In the genomic region with DNA sequence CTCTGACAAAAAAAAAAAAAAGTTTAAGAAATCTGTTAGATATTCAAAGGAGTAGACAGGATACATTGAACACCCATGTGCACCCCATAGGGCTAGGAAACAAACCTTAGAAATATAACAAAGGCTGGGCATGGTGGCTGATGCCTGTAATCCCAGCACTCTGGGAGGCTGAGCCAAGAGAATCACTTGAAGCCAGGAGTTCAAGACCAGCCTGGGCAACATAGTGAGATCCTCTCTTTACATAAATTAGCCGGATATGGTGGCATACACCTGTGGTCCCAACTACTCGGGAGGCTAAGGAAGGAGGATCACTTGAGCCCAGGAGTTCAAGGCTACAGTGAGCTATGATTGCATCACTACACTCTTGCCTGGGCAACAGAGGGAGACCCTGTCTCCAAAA, we compare ENCODE assay signal across 28 cellular contexts.
"Had no signal": no experiment of that assay in that cellular context is flagged by ENCODE, and none has a peak within 500 bp of the region (broad histone marks: within the 10 kb centered on the region; RNA-seq: fewer than 3 reads in every experiment).

No MANE protein-coding gene starts in this region.

- H3K27ac ChIP-seq: neural progenitor cell, pancreas, psoas muscle, skin epidermis, spleen, suprapubic skin, testis, tibial artery, transverse colon, upper lobe of right lung, uterus had no signal

- H3K4me3 ChIP-seq: neural progenitor cell, pancreas, psoas muscle, skin epidermis, smooth muscle cell, spleen, suprapubic skin, testis, tibial artery, transverse colon, upper lobe of right lung, uterus had no signal

- H3K27me3 Mint-ChIP-seq: progenitor cell of endocrine pancreas; stimulated activated memory B cell treated with anti-CD40 and anti-IgM and Interleukin-4, amounts not matched to agents 10 μg/mL and 1 μg/mL and 100 μg/mL, for 72 hours; type B pancreatic cell had no signal

- H3K9me3 ChIP-seq: pancreas, psoas muscle, spleen, suprapubic skin, testis, tibial artery, transverse colon, upper lobe of right lung, uterus had no signal

- H3K9me3 Mint-ChIP-seq: naive thymus-derived CD4-positive, alpha-beta T cell; natural killer cell; nephron; neural progenitor cell; stimulated activated memory B cell treated with anti-CD40 and anti-IgM and Interleukin-4, amounts not matched to agents 10 μg/mL and 1 μg/mL and 100 μg/mL, for 72 hours; stimulated activated naive CD8-positive, alpha-beta T cell treated with anti-CD3 and anti-CD28 coated beads, Interleukin-15, Interleukin-2, amounts not matched to agents 100 ng/mL and 50 ng/mL, for 24 hours; type B pancreatic cell had no signal

- H3K36me3 Mint-ChIP-seq: naive thymus-derived CD4-positive, alpha-beta T cell; natural killer cell had no signal

- DNase-seq: naive thymus-derived CD4-positive, alpha-beta T cell; natural killer cell; occipital lobe; pancreas; psoas muscle; right cardiac atrium; spleen; stimulated activated CD4-positive, alpha-beta T cell treated with anti-CD3 and anti-CD28 coated beads, Interleukin-12 subunit alpha, Interleukin-12 subunit beta, amount 100 ng/mL, for 4 hours; stimulated activated CD4-positive, alpha-beta T cell treated with anti-CD3 and anti-CD28 coated beads, Interleukin-1b, Interleukin-23, amount 100 ng/mL, for 48 hours; stimulated activated CD4-positive, alpha-beta T cell treated with anti-CD3 and anti-CD28 coated beads, Interleukin-4, amount 100 ng/mL, for 1 hour; stimulated activated CD4-positive, alpha-beta T cell treated with anti-CD3 and anti-CD28 coated beads, Interleukin-4, amount 100 ng/mL, for 4 hours; stimulated activated CD8-positive, alpha-beta memory T cell treated with anti-CD3 and anti-CD28 coated beads, Interleukin-4, amount 100 ng/mL, for 48 hours; stimulated activated naive CD4-positive, alpha-beta T cell; testis; tibial artery; transverse colon; upper lobe of right lung; uterus had no signal

- ATAC-seq: naive thymus-derived CD4-positive, alpha-beta T cell; natural killer cell; pancreas; psoas muscle; right cardiac atrium; sciatic nerve; stimulated activated memory B cell treated with anti-CD40 and anti-IgM and Interleukin-4, amounts not matched to agents 10 μg/mL and 1 μg/mL and 100 μg/mL, for 72 hours; upper lobe of right lung had no signal

- H3K4me3 Mint-ChIP-seq: naive thymus-derived CD4-positive, alpha-beta T cell; natural killer cell; nephron; neural progenitor cell; stimulated activated memory B cell treated with anti-CD40 and anti-IgM and Interleukin-4, amounts not matched to agents 10 μg/mL and 1 μg/mL and 100 μg/mL, for 72 hours; stimulated activated naive CD8-positive, alpha-beta T cell treated with anti-CD3 and anti-CD28 coated beads, Interleukin-15, Interleukin-2, amounts not matched to agents 100 ng/mL and 50 ng/mL, for 24 hours; type B pancreatic cell had no signal

- H3K36me3 ChIP-seq: neural progenitor cell, pancreas, spleen, suprapubic skin, transverse colon, upper lobe of right lung, uterus had no signal

- H3K27ac Mint-ChIP-seq: natural killer cell; nephron; neural progenitor cell; stimulated activated memory B cell treated with anti-CD40 and anti-IgM and Interleukin-4, amounts not matched to agents 10 μg/mL and 1 μg/mL and 100 μg/mL, for 72 hours; stimulated activated naive CD8-positive, alpha-beta T cell treated with anti-CD3 and anti-CD28 coated beads, Interleukin-15, Interleukin-2, amounts not matched to agents 100 ng/mL and 50 ng/mL, for 24 hours; type B pancreatic cell had no signal

- H2AFZ ChIP-seq: neural progenitor cell had no signal

- H3K27me3 ChIP-seq: neural progenitor cell, pancreas, suprapubic skin, testis, tibial artery, transverse colon, upper lobe of right lung, uterus had no signal

- H3K4me2 ChIP-seq: neural progenitor cell, smooth muscle cell had no signal

- H3K9ac ChIP-seq: neural progenitor cell had no signal
